In genomic region chr1:3491291-3492246, GRCh38 we compare ENCODE assay signal across 8 cellular contexts. TPM values are rescaled to one million over a fixed set of nuclear protein-coding genes. Genes with fewer than 3 reads are reported as not detected.
DNase-seq lines count a peak whose midpoint lies in the region; ATAC-seq, FAIRE-seq and TF ChIP-seq lines count a peak whose summit lies in the region.

No MANE protein-coding gene starts in this region.

- intact Hi-C loops in thyroid gland (cut with DNase I), result loop anchor here (2.0 kb wide), 1 partner anchor 125 kb away; no protein-coding TSS in a partner anchor

- H3K27ac Mint-ChIP-seq in osteocyte (ENCODE audit: unreplicated experiment), result no peak overlapping the region

- no peaks in the 10 kb centered on the region for H3K27me3 ChIP-seq in RWPE2 (ENCODE audit: insufficient read depth, poor library complexity, severe bottlenecking)
- H3K27me3 ChIP-seq in thyroid gland, result no peaks in the 10 kb centered on the region

- peaks cover 19% of the 10 kb centered on the region for H3K36me3 Mint-ChIP-seq in osteocyte (ENCODE audit: unreplicated experiment)

- peaks cover 7% of the 10 kb centered on the region for H3K9me3 Mint-ChIP-seq in osteocyte (ENCODE audit: unreplicated experiment)

- TF ChIP-seq CTCF in RWPE2 (IDR thresholded peaks at IDR 0.05; ENCODE audit: poor library complexity, severe bottlenecking), result peak; percentile 91
- TF ChIP-seq CTCF in osteocyte (IDR thresholded peaks at IDR 0.05), result peak; percentile 99
- peak; percentile 79 to 100 (median 96) for TF ChIP-seq CTCF in thyroid gland (IDR thresholded peaks at IDR 0.05)

- H3K4me1 ChIP-seq in RWPE2 (ENCODE audit: insufficient read depth, poor library complexity, severe bottlenecking) (no peaks in the 10 kb centered on the region), thyroid gland (no peaks in the 10 kb centered on the region)

- TF ChIP-seq POLR2A in thyroid gland (IDR thresholded peaks at IDR 0.05), result no peak

- no peaks in the 10 kb centered on the region for H3K36me3 ChIP-seq in RWPE2 (ENCODE audit: low read depth)
- H3K36me3 ChIP-seq in thyroid gland, result no peaks in the 10 kb centered on the region

- WGBS in thyroid gland, 2 donors, result 18 to 62% methylated on average over 21 of the region's 41 CpGs

- peaks cover 7% of the 10 kb centered on the region for H3K9me3 ChIP-seq in RWPE2 (ENCODE audit: severe bottlenecking)
- H3K9me3 ChIP-seq in thyroid gland, result no peaks in the 10 kb centered on the region

- H3K4me3 ChIP-seq in RWPE2 (ENCODE audit: severe bottlenecking) (no peak overlapping the region), thyroid gland (replicated peaks in 1 of 3) (no peak overlapping the region)

- peaks cover 10% of the 10 kb centered on the region for H3K4me1 Mint-ChIP-seq in osteocyte (ENCODE audit: unreplicated experiment)

- no peak overlapping the region for H3K27ac ChIP-seq in RWPE2 (ENCODE audit: poor library complexity, severe bottlenecking)
- H3K27ac ChIP-seq in thyroid gland, result no peak overlapping the region

- ATAC-seq in HG03571 (IDR thresholded peaks at IDR 0.05; ENCODE audit: unreplicated experiment), result peak; percentile 54
- peak; percentile 67 for ATAC-seq in RWPE2 (ENCODE audit: low read depth)

- H3K27me3 Mint-ChIP-seq in osteocyte (ENCODE audit: unreplicated experiment), result no peaks in the 10 kb centered on the region

- DNase-seq in NCI-H1436 (lab: John Stamatoyannopoulos, UW), result peak; percentile 49
- DNase-seq in NCI-H1436 treated with DMSO at 0.1 percent for 48 hours (lab: John Stamatoyannopoulos, UW), result no peak
- DNase-seq in RWPE2 (ENCODE audit: low spot score), result no peak
- peak; percentile 74 for DNase-seq in activated effector memory CD4-positive, alpha-beta T cell treated with Interleukin-2 at 50 U/mL for 16 hours
- DNase-seq in frontal cortex (ENCODE audit: low spot score in 2 of 2), result peak; percentile 86 to 93
- DNase-seq in osteocyte (ENCODE audit: extremely low spot score, unreplicated experiment), result peak; percentile 92
- peak; percentile 72 to 78 for DNase-seq in thyroid gland

- no peak for FAIRE-seq in frontal cortex (lab: Jason Lieb, UNC)

- H3K4me3 Mint-ChIP-seq in osteocyte (ENCODE audit: unreplicated experiment), result no peak overlapping the region

RNA-seq across cellular contexts. Expression of gene ARHGEF16, which starts 37.1 kb away (rescaled TPM):
- total RNA-seq in frontal cortex (not detected), osteocyte (3.2 and 4.3 TPM in 2 replicates), thyroid gland (10 to 100 TPM; 16.0 to 23.7 (median 21.2) TPM)

Comparison
In these comparisons a context has a peak if more than half of its experiments do, and no peak if none do; other contexts are left out.
1. DNase-seq: peak in NCI-H1436 (single experiment), activated effector memory CD4-positive, alpha-beta T cell treated with Interleukin-2 at 50 U/mL for 16 hours (single experiment), frontal cortex (2 of 2), osteocyte (single experiment) and thyroid gland (2 of 2); none in NCI-H1436 treated with DMSO at 0.1 percent for 48 hours (single experiment) and RWPE2 (single experiment).
2. Peak in every context shown above with its lines, with median percentiles within 50 percentile points of each other: CTCF ChIP-seq.